8 cellular contexts compared by ENCODE assay signal in the genomic region with DNA sequence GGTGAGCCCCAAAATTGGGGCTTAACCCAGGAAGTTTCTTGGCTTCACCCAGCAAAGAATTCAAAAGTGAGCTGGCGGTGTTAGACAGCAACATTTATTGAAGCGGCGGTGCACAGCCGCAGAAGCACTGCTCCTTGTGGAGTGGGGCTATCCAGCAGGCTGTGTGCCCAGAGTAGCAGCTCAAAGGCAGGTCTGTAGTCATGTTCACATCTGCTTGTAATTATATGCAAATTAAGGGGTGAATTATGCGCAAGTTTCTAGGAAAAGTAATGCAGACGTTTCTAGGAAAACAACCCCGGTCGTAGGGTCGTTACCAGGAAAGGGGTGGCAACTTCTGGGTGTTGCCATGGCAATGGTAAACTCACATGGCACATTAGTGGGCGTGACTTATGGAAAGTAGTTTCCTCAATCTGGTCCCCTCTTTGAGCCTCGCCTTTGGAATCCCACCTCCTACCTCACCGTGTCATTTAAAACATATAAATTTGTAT. TPM values are rescaled to one million over a fixed set of nuclear protein-coding genes. Genes with fewer than 3 reads are reported as not detected.
DNase-seq lines count a peak whose midpoint lies in the region; ATAC-seq and TF ChIP-seq lines count a peak whose summit lies in the region.

No MANE protein-coding gene starts in this region.

- H3K27me3 ChIP-seq in right lobe of liver: no peaks in the 10 kb centered on the region

- DNase-seq in LoVo (ENCODE audit: low spot score): peak; percentile 73
- DNase-seq in activated CD4-positive, alpha-beta T cell treated with anti-CD3 and anti-CD28 coated beads for 4 hours: peak; percentile 74 to 78
- DNase-seq in coronary artery (ENCODE audit: low spot score): no peak
- DNase-seq in right lobe of liver: no peak
- DNase-seq in stimulated activated CD4-positive, alpha-beta T cell treated with anti-CD3 and anti-CD28 coated beads, TNF-alpha, amount 100 ng/mL, for 24 hours (ENCODE audit: low read depth in 3 of 3): peak; percentile 38 to 62 (median 61)
- DNase-seq in NCI-H1694 (lab: John Stamatoyannopoulos, UW): no peak

- H3K9me3 ChIP-seq in right lobe of liver: no peaks in the 10 kb centered on the region

- H3K36me3 ChIP-seq in right lobe of liver: no peaks in the 10 kb centered on the region

- H3K4me3 ChIP-seq in coronary artery (peak overlapping the region; percentile 51), right lobe of liver (peak overlapping the region in 2 of 3 donors; percentile 15 to 36)

- H3K27ac ChIP-seq in coronary artery: no peak overlapping the region
- H3K27ac ChIP-seq in right lobe of liver: no peak overlapping the region

- intact Hi-C loops in right lobe of liver (cut with DNase I): no loop called here

- no peak for TF ChIP-seq CTCF in coronary artery (IDR thresholded peaks at IDR 0.05)
- no peak for TF ChIP-seq CTCF in right lobe of liver (IDR thresholded peaks at IDR 0.05)

- 10% methylated on average over 4 of the region's 12 CpGs for WGBS in right lobe of liver (ENCODE audit: insufficient coverage, low coverage, low lambda C conversion rate, missing lambda C conversion rate)

- TF ChIP-seq POLR2A in right lobe of liver (IDR thresholded peaks at IDR 0.05): no peak

- H3K4me1 ChIP-seq in right lobe of liver: no peaks in the 10 kb centered on the region

- ATAC-seq in GM18907 (IDR thresholded peaks at IDR 0.05; ENCODE audit: unreplicated experiment): peak; percentile 71
- peak; percentile 76 to 83 (median 80) for ATAC-seq in right lobe of liver
- no peak for ATAC-seq in GM18858 (IDR thresholded peaks at IDR 0.05; ENCODE audit: unreplicated experiment)

RNA-seq across cellular contexts. Expression of gene KBTBD2, which starts 13.7 kb away (rescaled TPM):
- 10 to 100 TPM in 4 of 6 experiments, 1 to 10 TPM in 2; 7.0 to 14.5 (median 10.5) TPM for total RNA-seq in right lobe of liver

RNA-seq across cellular contexts. Expression of gene FKBP9, which starts 52.0 kb away (rescaled TPM):
- total RNA-seq in right lobe of liver: 10 to 100 TPM; 22.2 to 54.6 (median 37.6) TPM

Comparison
In these comparisons a context has a peak if more than half of its experiments do, and no peak if none do; other contexts are left out.
1. DNase-seq: peak in LoVo (single experiment), activated CD4-positive, alpha-beta T cell treated with anti-CD3 and anti-CD28 coated beads for 4 hours (2 of 2) and stimulated activated CD4-positive, alpha-beta T cell treated with anti-CD3 and anti-CD28 coated beads, TNF-alpha, amount 100 ng/mL, for 24 hours (3 of 3); none in coronary artery (single experiment), right lobe of liver (0 of 3) and NCI-H1694 (single experiment).